In genomic region chr3:100756441-100756840, GRCh38 we compare ENCODE assay signal across 25 cellular contexts. TPM values are rescaled to one million over a fixed set of nuclear protein-coding genes. Genes with fewer than 3 reads are reported as not detected.
DNase-seq lines count a peak whose midpoint lies in the region; ATAC-seq, FAIRE-seq and TF ChIP-seq lines count a peak whose summit lies in the region.
"Had no signal": no experiment of that assay in that cellular context is flagged by ENCODE, and none has a peak within 500 bp of the region (broad histone marks: within the 10 kb centered on the region; RNA-seq: fewer than 3 reads in every experiment).

No MANE protein-coding gene starts in this region.

- H3K27me3 Mint-ChIP-seq in astrocyte (ENCODE audit: low read depth, unreplicated experiment) (no peaks in the 10 kb centered on the region), GM23338 (ENCODE audit: insufficient read depth, low read depth, poor library complexity) (no peaks in the 10 kb centered on the region)

- H3K9me3 Mint-ChIP-seq in astrocyte (ENCODE audit: unreplicated experiment) (no peaks in the 10 kb centered on the region), GM23338 (no peaks in the 10 kb centered on the region)

- H3K36me3 ChIP-seq in astrocyte (ENCODE audit: insufficient read depth, low read length) (peaks cover 11% of the 10 kb centered on the region), GM23338 (ENCODE audit: insufficient read depth) (no peaks in the 10 kb centered on the region)

- H3K4me3 ChIP-seq in astrocyte (ENCODE audit: insufficient read depth, low read depth, low read length): no peak overlapping the region
- no peak overlapping the region for H3K4me3 ChIP-seq in GM23338
- H3K4me3 ChIP-seq: adrenal gland, lower lobe of right lung, tibial nerve had no signal

- no peak overlapping the region for H3K4me2 ChIP-seq in astrocyte (ENCODE audit: low read length)
- no peak overlapping the region for H3K4me2 ChIP-seq in GM23338

- no peaks in the 10 kb centered on the region for H3K79me2 ChIP-seq in astrocyte (ENCODE audit: insufficient read depth, low read length)
- no peaks in the 10 kb centered on the region for H3K79me2 ChIP-seq in GM23338 (replicated peaks; ENCODE audit: insufficient read depth)

- H3K9me2 ChIP-seq in GM23338 (ENCODE audit: insufficient read depth): no peaks in the 10 kb centered on the region

- DNase-seq in EH (ENCODE audit: low read depth) (peak; percentile 30), astrocyte (ENCODE audit: low read depth) (peak; percentile 55), foreskin melanocyte (peak; percentile 57), posterior vena cava (ENCODE audit: low spot score) (peak; percentile 69), DMS53 (lab: John Stamatoyannopoulos, UW) (no peak), Ammon's horn (ENCODE audit: low spot score) (no peak), GM23338 (ENCODE audit: low spot score) (no peak), RKO (ENCODE audit: low spot score) (no peak)
- DNase-seq: activated CD4-positive, alpha-beta T cell treated with anti-CD3 and anti-CD28 coated beads for 1 hour; activated gamma-delta T cell treated with Interleukin-2 at 50 U/mL for 16 hours; activated T-cell treated with anti-CD3 and anti-CD28 coated beads, Interleukin-2, amount 50 U/mL, for 1 hour; adrenal gland; AML-193; central memory CD4-positive, alpha-beta T cell; hippocampal formation; lower lobe of right lung; NCI-H1048; NCI-H187 treated with DMSO at 0.1 percent for 48 hours; SIG-M5; stimulated activated CD4-positive, alpha-beta T cell treated with anti-CD3 and anti-CD28 coated beads, Interleukin-12 subunit alpha, Interleukin-12 subunit beta, amount 100 ng/mL, for 4 hours; stimulated activated CD4-positive, alpha-beta T cell treated with anti-CD3 and anti-CD28 coated beads, Interleukin-4, amount 100 ng/mL, for 4 hours; stimulated activated naive CD8-positive, alpha-beta T cell treated with anti-CD3 and anti-CD28 coated beads, Interleukin-15, Interleukin-2, amounts not matched to agents 100 U/mL and 50 U/mL, for 24 hours had no signal

- TF ChIP-seq CTCF in astrocyte (IDR thresholded peaks at IDR 0.05; ENCODE audit: insufficient read depth, low read depth, low read length) (no peak), GM23338 (conservative IDR thresholded peaks at IDR 0.05; ENCODE audit: low read depth in 2 of 2) (no peak)

- peaks cover 8% of the 10 kb centered on the region for H3K36me3 Mint-ChIP-seq in astrocyte (ENCODE audit: low read depth, unreplicated experiment)
- peaks cover 5% of the 10 kb centered on the region; the same call in 2 of the 3 replicates for H3K36me3 Mint-ChIP-seq in GM23338 (ENCODE audit: low read depth)

- ATAC-seq in GM23338: no peak
- ATAC-seq: lower lobe of right lung; stimulated activated naive CD8-positive, alpha-beta T cell treated with anti-CD3 and anti-CD28 coated beads, Interleukin-15, Interleukin-2, amounts not matched to agents 100 U/mL and 50 U/mL, for 24 hours had no signal

- FAIRE-seq in astrocyte (lab: Jason Lieb, UNC): no peak
- FAIRE-seq: frontal cortex, H54 had no signal

- no peak overlapping the region for H3K27ac ChIP-seq in astrocyte (ENCODE audit: low read depth, low read length)
- H3K27ac ChIP-seq in GM23338 (ENCODE audit: low read depth): no peak overlapping the region
- H3K27ac ChIP-seq: adrenal gland, lower lobe of right lung had no signal

- H3K4me3 Mint-ChIP-seq in astrocyte (ENCODE audit: unreplicated experiment): no peak overlapping the region
- no peak overlapping the region for H3K4me3 Mint-ChIP-seq in GM23338

- H3K27me3 ChIP-seq in astrocyte (ENCODE audit: insufficient read depth, low read length): no peaks in the 10 kb centered on the region
- H3K27me3 ChIP-seq in GM23338 (ENCODE audit: insufficient read depth): no peaks in the 10 kb centered on the region
- H3K27me3 ChIP-seq: adrenal gland, tibial nerve had no signal

- H3K9me3 ChIP-seq in astrocyte (ENCODE audit: insufficient read depth, low read depth, low read length): no peaks in the 10 kb centered on the region
- H3K9me3 ChIP-seq: adrenal gland, lower lobe of right lung, tibial nerve had no signal

- H3K4me1 Mint-ChIP-seq in astrocyte (ENCODE audit: low read depth, unreplicated experiment) (peaks cover 2% of the 10 kb centered on the region), GM23338 (peaks cover 48% of the 10 kb centered on the region)

- H3K27ac Mint-ChIP-seq in astrocyte (ENCODE audit: unreplicated experiment) (no peak overlapping the region), GM23338 (no peak overlapping the region)

- no peak overlapping the region for H2AFZ ChIP-seq in astrocyte (ENCODE audit: low read depth, low read length)
- H2AFZ ChIP-seq in GM23338: no peak overlapping the region

- intact Hi-C loops in posterior vena cava (cut with DNase I): no loop called here

- H3K4me1 ChIP-seq in astrocyte (ENCODE audit: insufficient read depth, low read length) (no peaks in the 10 kb centered on the region), GM23338 (ENCODE audit: insufficient read depth) (peaks cover 20% of the 10 kb centered on the region)

- H3K9ac ChIP-seq in astrocyte (ENCODE audit: low read length): no peak overlapping the region

- H3F3A ChIP-seq in GM23338 (replicated peaks; ENCODE audit: low read depth): no peaks in the 10 kb centered on the region

- H4K20me1 ChIP-seq in astrocyte (ENCODE audit: insufficient read depth, low read length): no peaks in the 10 kb centered on the region
- H4K20me1 ChIP-seq in GM23338 (replicated peaks; ENCODE audit: insufficient read depth): no peaks in the 10 kb centered on the region

TF ChIP-seq in GM23338, 12 proteins besides CTCF, POLR2A, EP300 and RAD21 (continues in another document):
- TF ChIP-seq JUNB (IDR thresholded peaks at IDR 0.05; ENCODE audit: unreplicated experiment) (no peak), NANOG (IDR thresholded peaks at IDR 0.05; ENCODE audit: borderline replicate concordance) (no peak), CREB1 (CRISPR knock-in tag; IDR thresholded peaks at IDR 0.05; ENCODE audit: low read depth) (no peak), ZNF114 (CRISPR knock-in tag; IDR thresholded peaks at IDR 0.05) (no peak), STAT1 (IDR thresholded peaks at IDR 0.05; ENCODE audit: unreplicated experiment) (no peak), REST (IDR thresholded peaks at IDR 0.05; ENCODE audit: unreplicated experiment) (no peak)

RNA-seq across cellular contexts. Expression of gene TFG, which starts 47.1 kb away (rescaled TPM):
- total RNA-seq in astrocyte (154 and 155 TPM in 2 replicates), posterior vena cava (10 to 100 TPM; 67.7 to 69.0 TPM)
- 86.4 and 88.5 TPM in 2 replicates for total RNA-seq in GM23338 (2014; rRNA removed; shearing (Covaris generic))
- polyA plus RNA-seq in GM23338 (2016; fragmentation: Nextera tagmentation; extraction: Ambion mirVana): 83.5 and 87.6 TPM in 2 replicates

Comparison
In these comparisons a context has a peak if more than half of its experiments do, and no peak if none do; other contexts are left out.
1. DNase-seq: peak in EH (single experiment), astrocyte (single experiment), foreskin melanocyte (single experiment) and posterior vena cava (single experiment); none in DMS53 (single experiment), Ammon's horn (single experiment), GM23338 (single experiment) and RKO (single experiment).